ENCODE assay signal across 28 cellular contexts in the genomic region with DNA sequence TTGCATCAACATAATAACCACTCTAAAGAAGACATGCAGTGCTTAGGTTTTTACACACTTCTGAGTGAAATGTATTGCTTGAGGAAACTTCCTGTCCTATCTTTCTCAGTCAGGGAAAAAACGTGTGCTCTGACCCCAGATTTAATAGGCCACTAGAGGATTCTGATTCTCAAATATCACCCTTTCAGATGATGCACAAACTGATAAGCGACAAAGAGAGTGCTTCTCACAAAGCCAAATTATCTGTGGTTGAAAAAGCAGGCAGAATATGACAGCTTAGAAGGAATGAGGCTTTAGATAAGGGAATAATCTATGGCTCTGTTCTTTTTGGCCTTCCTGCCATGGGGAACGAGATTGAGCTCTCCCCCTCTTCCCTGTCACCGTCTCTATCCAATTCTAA.
"Had no signal": no experiment of that assay in that cellular context is flagged by ENCODE, and none has a peak within 500 bp of the region (broad histone marks: within the 10 kb centered on the region; RNA-seq: fewer than 3 reads in every experiment).

No MANE protein-coding gene starts in this region.

- H3K27me3 ChIP-seq: ascending aorta, breast epithelium had no signal

- ATAC-seq: activated CD8-positive, alpha-beta T cell treated with anti-CD3 and anti-CD28 coated beads for 36 hours; activated naive CD8-positive, alpha-beta T cell treated with anti-CD3 and anti-CD28 coated beads, Interleukin-2, amount 50 U/mL, for 24 hours had no signal

- H3K4me1 ChIP-seq: ascending aorta, breast epithelium had no signal

- H3K27ac ChIP-seq: ascending aorta, breast epithelium, VCaP had no signal

- H3K36me3 ChIP-seq: ascending aorta, breast epithelium had no signal

- DNase-seq: activated B cell treated with CpG ODN at 0.5 μM for 24 hours; activated CD4-positive, alpha-beta memory T cell treated with anti-CD3 and anti-CD28 coated beads for 36 hours; activated CD4-positive, alpha-beta T cell treated with anti-CD3 and anti-CD28 coated beads for 4 hours; activated CD4-positive, alpha-beta T cell treated with anti-CD3 and anti-CD28 coated beads, Interleukin-2, amount 10 ng/mL, durations not matched to agents 24 days and 14 days; activated CD4-positive, alpha-beta T cell treated with anti-CD3 and anti-CD28 coated beads, Interleukin-2, amount 50 U/mL, for 1 hour; activated CD4-positive, alpha-beta T cell treated with anti-CD3 and anti-CD28 coated beads, Interleukin-2, amount 50 U/mL, for 4 hours; activated CD4-positive, CD25-positive, alpha-beta regulatory T cell treated with anti-CD3 and anti-CD28 coated beads, Interleukin-2, amount 50 U/mL, for 72 hours; activated CD8-positive, alpha-beta memory T cell treated with anti-CD3 and anti-CD28 coated beads, Interleukin-2, amount 50 U/mL, for 4 hours; activated CD8-positive, alpha-beta T cell treated with anti-CD3 and anti-CD28 coated beads for 36 hours; activated effector memory CD4-positive, alpha-beta T cell treated with Interleukin-2 at 50 U/mL for 16 hours; activated gamma-delta T cell; activated naive CD4-positive, alpha-beta T cell treated with anti-CD3 and anti-CD28 coated beads, Interleukin-2, amount 10 ng/mL, durations not matched to agents 7 days and 5 days; activated naive CD4-positive, alpha-beta T cell treated with Interleukin-2 at 50 U/mL for 16 hours; activated naive CD8-positive, alpha-beta T cell treated with anti-CD3 and anti-CD28 coated beads, Interleukin-2, amount 10 ng/mL, durations not matched to agents 7 days and 5 days; activated naive CD8-positive, alpha-beta T cell treated with anti-CD3 and anti-CD28 coated beads, Interleukin-2, amount 50 U/mL, for 24 hours; activated T-cell treated with anti-CD3 and anti-CD28 coated beads for 4 hours; activated T-cell treated with anti-CD3 and anti-CD28 coated beads, Interleukin-2, amount 50 U/mL, for 1 hour; activated T-cell treated with anti-CD3 and anti-CD28 coated beads, Interleukin-2, amount 50 U/mL, for 48 hours; amygdala; anterior cingulate cortex; central memory CD4-positive, alpha-beta T cell; T-helper 2 cell; T-helper 9 cell had no signal

- FAIRE-seq: colon, TTC549 had no signal

- H3K4me3 ChIP-seq: ascending aorta, breast epithelium had no signal

- H3K9me3 ChIP-seq: ascending aorta, breast epithelium had no signal
